10 cellular contexts compared by ENCODE assay signal in genomic region chr7:2566890-2567662, GRCh38. TPM values are rescaled to one million over a fixed set of nuclear protein-coding genes. Genes with fewer than 3 reads are reported as not detected.
DNase-seq lines count a peak whose midpoint lies in the region; ATAC-seq, FAIRE-seq and TF ChIP-seq lines count a peak whose summit lies in the region.
"Had no signal": no experiment of that assay in that cellular context is flagged by ENCODE, and none has a peak within 500 bp of the region (broad histone marks: within the 10 kb centered on the region; RNA-seq: fewer than 3 reads in every experiment).

No MANE protein-coding gene starts in this region.

- no peak overlapping the region for H3K9ac ChIP-seq in GM12878 (ENCODE audit: control insufficient read depth, insufficient read depth, low read length)

- WGBS in GM12878 (ENCODE audit: insufficient coverage, insufficient replicate concordance, low lambda C conversion rate, missing lambda C conversion rate) = 13% methylated on average over 28 of the region's 28 CpGs

- peak; percentile 38; the same call in 1 of the 2 replicates for TF ChIP-seq RAD21 in GM12878 (IDR thresholded peaks at IDR 0.05; ENCODE audit: insufficient read depth, low read depth, low read length)

- no peaks in the 10 kb centered on the region for H3K9me3 ChIP-seq in GM12878 (replicated peaks; ENCODE audit: control insufficient read depth, insufficient read depth, low read length)

- H3K4me3 ChIP-seq in GM12878 = peak overlapping the region; percentile 54; the same call in 1 of the 2 replicates

- CTCF ChIA-PET in GM12878 (lab: Yijun Ruan, JAX) = interaction anchor here (0.5 to 3.7 kb wide), 27 partner anchors 8 to 437 kb away, joined by 3 to 28 read pairs (median 4); partner anchors contain the start of genes IQCE and TTYH3

- SMC1A ChIA-PET in GM12878 (lab: Charles Lee; ENCODE audit: uncharacterized antibody, unreplicated experiment) = interaction anchor here (0.7 to 3.7 kb wide), 12 partner anchors 8 to 254 kb away, joined by 3 to 29 read pairs (median 4); partner anchors contain the start of gene IQCE

- FAIRE-seq in GM12878 (lab: Jason Lieb, UNC) = peak; percentile 89
- no peak for FAIRE-seq in GM19239 (lab: Jason Lieb, UNC)
- FAIRE-seq: A204.1, endothelial cell of umbilical vein had no signal

- H2AFZ ChIP-seq in GM12878 (ENCODE audit: control insufficient read depth, low read depth, low read length) = peak overlapping the region; percentile 21; the same call in 1 of the 2 replicates

- no TSS peak for BruUV-seq in GM12878 (replicated peaks; lab: Mats Ljungman, UMichigan)

- POLR2A ChIA-PET in GM12878 (lab: Charles Lee) = interaction anchor here (0.5 to 1.8 kb wide), 8 partner anchors 11 to 374 kb away, joined by 3 to 6 read pairs (median 3); partner anchors contain the start of genes BRAT1 and TTYH3

- TF ChIP-seq EP300 in GM12878 (IDR thresholded peaks at IDR 0.05; ENCODE audit: borderline replicate concordance in 1 of 2, control insufficient read depth in 1 of 2, low read depth in 2 of 2, low read length in 2 of 2) = no peak

- no peak for DNase-seq in activated CD4-positive, CD25-positive, alpha-beta regulatory T cell treated with anti-CD3 and anti-CD28 coated beads, Interleukin-2, amount 50 U/mL, for 72 hours
- DNase-seq in GM12878 (ENCODE audit: low read depth, low spot score) (peak; percentile 66), sciatic nerve (ENCODE audit: low spot score) (no peak), GM19239 (ENCODE audit: insufficient read length, low spot score) (no peak), kidney tubule cell (ENCODE audit: low spot score) (no peak), DMS53 treated with DMSO at 0.1 percent for 48 hours (lab: John Stamatoyannopoulos, UW; ENCODE audit: unreplicated experiment) (no peak)

- H3K27ac ChIP-seq in GM12878 (ENCODE audit: control insufficient read depth, insufficient read depth) = peak overlapping the region; percentile 60

- H4K20me1 ChIP-seq in GM12878 (ENCODE audit: control insufficient read depth, insufficient read depth) = no peaks in the 10 kb centered on the region

- TF ChIP-seq CTCF in GM12878 (IDR thresholded peaks at IDR 0.05 in 2 of 3, conservative IDR thresholded peaks at IDR 0.05 in 1 of 3; ENCODE audit: control insufficient read depth in 2 of 3, extremely low read depth in 1 of 3, insufficient read depth in 1 of 3, low read depth in 3 of 3, low read length in 3 of 3) = peak; percentile 32 to 49 (median 47); a peak in 5 of 6 replicates

- no peaks in the 10 kb centered on the region; a peak in 1 of 4 replicates for H3K36me3 ChIP-seq in GM12878 (ENCODE audit: control insufficient read depth in 2 of 2, insufficient read depth in 2 of 2, low read length in 1 of 2)

- no peaks in the 10 kb centered on the region for H3K79me2 ChIP-seq in GM12878 (ENCODE audit: control insufficient read depth, insufficient read depth, low read length)

- no peak for TF ChIP-seq POLR2A in GM12878 (IDR thresholded peaks at IDR 0.05; ENCODE audit: low read depth, low read length)

- intact Hi-C loops in GM12878 (cut with micrococcal nuclease; ENCODE audit: unreplicated experiment) = loop anchor here (2.0 to 5.0 kb wide), 4 partner anchors 64 to 142 kb away; partner anchors contain the start of gene TTYH3
- intact Hi-C loops in sciatic nerve (cut with DNase I) = no loop called here

- RAD21 ChIA-PET in GM12878 (lab: Charles Lee; ENCODE audit: unreplicated experiment) = interaction anchor here (0.6 to 3.1 kb wide), 8 partner anchors 20 to 143 kb away, joined by 3 to 28 read pairs (median 4); no protein-coding TSS in a partner anchor

- H3K4me1 ChIP-seq in GM12878 (ENCODE audit: control insufficient read depth, insufficient read depth, low read length) = peaks cover 23% of the 10 kb centered on the region

- in situ Hi-C loops in GM12878 (cut with MboI) = no loop called here

- peak; percentile 68 to 73 for ATAC-seq in activated CD4-positive, CD25-positive, alpha-beta regulatory T cell treated with anti-CD3 and anti-CD28 coated beads, Interleukin-2, amount 50 U/mL, for 24 hours
- ATAC-seq in HG02943 (IDR thresholded peaks at IDR 0.05; ENCODE audit: low read depth, unreplicated experiment) (peak; percentile 87), GM12878 (peak; percentile 95), sciatic nerve (peak; percentile 80)

- H3K4me2 ChIP-seq in GM12878 (ENCODE audit: control insufficient read depth, insufficient read depth) = peak overlapping the region; percentile 64

- no peaks in the 10 kb centered on the region for H3K27me3 ChIP-seq in GM12878 (replicated peaks in 1 of 2; ENCODE audit: control insufficient read depth in 2 of 2, insufficient read depth in 2 of 2, low read length in 1 of 2)

TF ChIP-seq in GM12878, 131 proteins besides CTCF, POLR2A, EP300 and RAD21 (continues in another document):
- TF ChIP-seq ZZZ3 (IDR thresholded peaks at IDR 0.05; ENCODE audit: control insufficient read depth, insufficient read length, low read depth) (no peak), EED (IDR thresholded peaks at IDR 0.05; ENCODE audit: low read depth) (peak; percentile 88), SMC3 (IDR thresholded peaks at IDR 0.05; ENCODE audit: borderline replicate concordance, low read length) (peak; percentile 11; the same call in 1 of the 2 replicates), IKZF2 (IDR thresholded peaks at IDR 0.05) (peak; percentile 62 to 74; a peak in 3 of 4 replicates), RUNX3 (IDR thresholded peaks at IDR 0.05; ENCODE audit: low read length) (0 out of 2 replicates have a peak, but pooled peaks have one; percentile 17), EGR1 (IDR thresholded peaks at IDR 0.05; ENCODE audit: borderline replicate concordance in 1 of 2, low read depth in 2 of 2, low read length in 2 of 2) (peak in 1 of 2 experiments; percentile 57; a peak in 1 of 3 replicates), TCF12 (IDR thresholded peaks at IDR 0.05; ENCODE audit: low read depth, low read length) (peak; percentile 98), ZBED1 (IDR thresholded peaks at IDR 0.05; ENCODE audit: borderline replicate concordance) (peak; percentile 20; the same call in 1 of the 2 replicates)

RNA-seq across cellular contexts. Expression of gene IQCE, which starts 8.3 kb away (rescaled TPM):
- 15.3 and 19.5 TPM in 2 replicates for total RNA-seq in GM12878 (2013; cell fraction: nucleolus; rRNA removed)
- total RNA-seq in GM12878 (2014; rRNA removed) (3.7 and 4.3 TPM in 2 replicates), GM12878 (2014; rRNA removed; fragmentation: Illumina TruSeq; extraction: Trizol) (2.3 and 2.5 TPM in 2 replicates), GM12878 (2021) (7.9 and 8.1 TPM in 2 replicates), sciatic nerve (21.4 TPM)
- 0.75 TPM for polyA plus RNA-seq in GM12878 (2011; ENCODE audit: low read depth)
- polyA plus RNA-seq in GM12878 (2011; rRNA removed) (2.8 and 3.7 TPM in 2 replicates), GM12878 (2014; fragmentation: Illumina TruSeq; extraction: Trizol) (3.0 and 3.1 TPM in 2 replicates), GM12878 (2014; fragmentation: Nextera tagmentation; extraction: Ambion mirVana) (under 1 TPM; 0.37 to 0.45 TPM), GM12878 (2014; rRNA removed) (5.6 and 6.1 TPM in 2 replicates), GM12878 (2016; fragmentation: Nextera tagmentation; extraction: Ambion mirVana) (1 to 10 TPM; 5.8 to 5.9 TPM)
- 2.9 and 3.7 TPM in 2 replicates for polyA plus RNA-seq in GM12878 (2011; cell fraction: cytosol; rRNA removed)
- 13.7 and 15.4 TPM in 2 replicates for polyA plus RNA-seq in GM12878 (2011; cell fraction: nucleus; rRNA removed)
- 2.0 and 2.6 TPM in 2 replicates for polyA plus RNA-seq in GM12878 (2012)
- polyA minus RNA-seq in GM12878 (2011; rRNA and poly(A)+ RNA removed) = 2.5 and 4.9 TPM in 2 replicates
- polyA minus RNA-seq in GM12878 (2011; cell fraction: cytosol; rRNA and poly(A)+ RNA removed) = 1.1 and 3.7 TPM in 2 replicates
- polyA minus RNA-seq in GM12878 (2011; cell fraction: nucleus; rRNA and poly(A)+ RNA removed) = 3.4 and 6.5 TPM in 2 replicates

RNA-seq across cellular contexts. Expression of gene BRAT1, which starts 11.8 kb away (rescaled TPM):
- 26.3 and 30.6 TPM in 2 replicates for total RNA-seq in GM12878 (2013; cell fraction: nucleolus; rRNA removed)
- total RNA-seq in GM12878 (2014; rRNA removed) = 27.2 and 35.2 TPM in 2 replicates
- total RNA-seq in GM12878 (2014; rRNA removed; fragmentation: Illumina TruSeq; extraction: Trizol) = 4.1 and 5.2 TPM in 2 replicates
- 31.0 and 32.8 TPM in 2 replicates for total RNA-seq in GM12878 (2021)
- 4.9 TPM for polyA plus RNA-seq in GM12878 (2011; ENCODE audit: low read depth)
- polyA plus RNA-seq in GM12878 (2011; rRNA removed) = 2.9 and 8.1 TPM in 2 replicates
- polyA plus RNA-seq in GM12878 (2011; cell fraction: cytosol; rRNA removed) = 13.5 and 22.0 TPM in 2 replicates
- polyA plus RNA-seq in GM12878 (2011; cell fraction: nucleus; rRNA removed) = 101 and 131 TPM in 2 replicates
- polyA plus RNA-seq in GM12878 (2012) = 16.8 and 17.2 TPM in 2 replicates
- polyA plus RNA-seq in GM12878 (2014; fragmentation: Illumina TruSeq; extraction: Trizol) = 0.76 and 3.3 TPM in 2 replicates
- under 1 TPM; 0.13 to 0.68 TPM for polyA plus RNA-seq in GM12878 (2014; fragmentation: Nextera tagmentation; extraction: Ambion mirVana)
- 23.8 and 32.6 TPM in 2 replicates for polyA plus RNA-seq in GM12878 (2014; rRNA removed)
- 10 to 100 TPM; 43.6 to 53.3 TPM for polyA plus RNA-seq in GM12878 (2016; fragmentation: Nextera tagmentation; extraction: Ambion mirVana)
- polyA minus RNA-seq in GM12878 (2011; rRNA and poly(A)+ RNA removed) = 3.9 and 12.8 TPM in 2 replicates
- 9.5 and 9.9 TPM in 2 replicates for polyA minus RNA-seq in GM12878 (2011; cell fraction: cytosol; rRNA and poly(A)+ RNA removed)
- polyA minus RNA-seq in GM12878 (2011; cell fraction: nucleus; rRNA and poly(A)+ RNA removed) = 10.8 and 17.3 TPM in 2 replicates
- total RNA-seq in sciatic nerve = 22.0 TPM

RNA-seq across cellular contexts. Expression of gene LFNG, which starts 47.5 kb away (rescaled TPM):
- total RNA-seq in GM12878 (2013; cell fraction: nucleolus; rRNA removed) = 6.2 and 7.0 TPM in 2 replicates
- total RNA-seq in GM12878 (2014; rRNA removed) = 0.11 and 0.68 TPM in 2 replicates
- total RNA-seq in GM12878 (2014; rRNA removed; fragmentation: Illumina TruSeq; extraction: Trizol) = 0.22 and 0.23 TPM in 2 replicates
- total RNA-seq in GM12878 (2021) = 0.62 and 0.80 TPM in 2 replicates
- polyA plus RNA-seq in GM12878 (2011; ENCODE audit: low read depth) = not detected
- 0.33 and 0.43 TPM in 2 replicates for polyA plus RNA-seq in GM12878 (2011; rRNA removed)
- polyA plus RNA-seq in GM12878 (2011; cell fraction: cytosol; rRNA removed) = 0.48 and 0.51 TPM in 2 replicates
- 1.6 and 1.7 TPM in 2 replicates for polyA plus RNA-seq in GM12878 (2011; cell fraction: nucleus; rRNA removed)
- polyA plus RNA-seq in GM12878 (2012) = 0.15 and 0.35 TPM in 2 replicates
- 0.15 TPM in 1 of 2 replicates, not detected in the other for polyA plus RNA-seq in GM12878 (2014; fragmentation: Illumina TruSeq; extraction: Trizol)
- under 1 TPM; 0.09 to 0.18 TPM for polyA plus RNA-seq in GM12878 (2014; fragmentation: Nextera tagmentation; extraction: Ambion mirVana)
- 0.68 and 0.81 TPM in 2 replicates for polyA plus RNA-seq in GM12878 (2014; rRNA removed)
- not detected for polyA plus RNA-seq in GM12878 (2016; fragmentation: Nextera tagmentation; extraction: Ambion mirVana)
- 0.15 and 0.26 TPM in 2 replicates for polyA minus RNA-seq in GM12878 (2011; rRNA and poly(A)+ RNA removed)
- polyA minus RNA-seq in GM12878 (2011; cell fraction: cytosol; rRNA and poly(A)+ RNA removed) = not detected in 2 replicates
- polyA minus RNA-seq in GM12878 (2011; cell fraction: nucleus; rRNA and poly(A)+ RNA removed) = 0.73 and 2.0 TPM in 2 replicates
- total RNA-seq in sciatic nerve = 20.1 TPM
